In the genomic region with DNA sequence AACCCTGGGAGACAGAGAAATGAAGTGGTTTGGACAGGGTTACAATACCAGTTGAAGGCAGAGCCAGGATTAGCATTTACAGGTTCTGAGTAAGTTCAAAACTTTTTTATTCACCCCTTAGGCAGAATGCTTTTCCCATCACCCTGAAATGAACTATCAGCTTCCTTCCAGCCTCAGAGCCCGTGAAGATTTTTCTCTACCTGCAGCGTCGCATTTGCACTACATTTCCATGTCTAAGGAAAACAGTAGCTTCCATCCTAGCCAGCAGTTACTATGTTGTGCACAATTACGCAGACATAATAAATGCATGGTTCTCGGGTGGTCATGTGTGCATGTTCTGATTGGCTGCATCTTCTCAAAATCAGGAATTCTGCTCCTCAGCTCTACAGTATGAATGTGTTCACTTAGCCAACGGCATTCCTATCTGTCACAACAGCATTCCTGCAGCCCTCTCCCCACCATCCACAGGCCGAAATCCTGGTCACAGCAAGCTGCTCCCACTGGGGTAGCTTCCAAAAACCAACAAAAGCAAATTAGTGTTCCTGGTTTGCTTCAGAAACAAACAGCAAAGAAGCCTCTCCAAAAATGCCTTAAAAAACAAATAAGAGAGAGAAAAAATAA, we compare ENCODE assay signal across 1 cellular context.
TF ChIP-seq lines count a peak whose summit lies in the region.

No MANE protein-coding gene starts in this region.

TF ChIP-seq in H1, 55 proteins besides CTCF, POLR2A, EP300 and RAD21:
- peak; percentile 81 for TF ChIP-seq TEAD4 (IDR thresholded peaks at IDR 0.05; ENCODE audit: low read depth, low read length)
- no peak for TF ChIP-seq TAF7 (optimal IDR thresholded peaks at IDR 0.05; ENCODE audit: borderline replicate concordance, low read depth, low read length)
- no peak for TF ChIP-seq SRF (IDR thresholded peaks at IDR 0.05; ENCODE audit: low read depth, low read length)
- no peak for TF ChIP-seq TAF1 (IDR thresholded peaks at IDR 0.05; ENCODE audit: low read depth, low read length)
